In genomic region chr18:50844960-50845359, GRCh38 we compare ENCODE assay signal across 29 cellular contexts. TPM values are rescaled to one million over a fixed set of nuclear protein-coding genes. Genes with fewer than 3 reads are reported as not detected.
"Had no signal": no experiment of that assay in that cellular context is flagged by ENCODE, and none has a peak within 500 bp of the region (broad histone marks: within the 10 kb centered on the region; RNA-seq: fewer than 3 reads in every experiment).

No MANE protein-coding gene starts in this region.

- H3K4me3 Mint-ChIP-seq: activated CD4-positive, alpha-beta memory T cell treated with anti-CD3 and anti-CD28 coated beads for 36 hours; activated CD4-positive, alpha-beta T cell treated with anti-CD3 and anti-CD28 coated beads, Interleukin-2, amount 10 ng/mL, durations not matched to agents 7 days and 5 days; activated naive CD8-positive, alpha-beta T cell treated with anti-CD3 and anti-CD28 coated beads, Interleukin-2, amount 50 U/mL, for 24 hours; activated T-cell treated with anti-CD3 and anti-CD28 coated beads, Interleukin-2, amount 50 U/mL, for 4 hours; brain; IgD-negative memory B cell; T-cell had no signal

- H3K27ac Mint-ChIP-seq: activated CD4-positive, alpha-beta memory T cell treated with anti-CD3 and anti-CD28 coated beads for 36 hours; activated CD4-positive, alpha-beta T cell treated with anti-CD3 and anti-CD28 coated beads, Interleukin-2, amount 10 ng/mL, durations not matched to agents 7 days and 5 days; activated naive CD4-positive, alpha-beta T cell treated with anti-CD3 and anti-CD28 coated beads, Interleukin-2, amount 50 U/mL, for 72 hours; activated naive CD8-positive, alpha-beta T cell treated with anti-CD3 and anti-CD28 coated beads, Interleukin-2, amount 50 U/mL, for 24 hours; brain; IgD-negative memory B cell; T-cell had no signal

- H3K9me3 ChIP-seq: ascending aorta had no signal

- DNase-seq: activated CD4-positive, alpha-beta memory T cell treated with anti-CD3 and anti-CD28 coated beads for 36 hours; activated CD4-positive, alpha-beta T cell treated with anti-CD3 and anti-CD28 coated beads, Interleukin-2, amount 10 ng/mL, durations not matched to agents 7 days and 5 days; activated CD4-positive, CD25-positive, alpha-beta regulatory T cell; activated CD8-positive, alpha-beta memory T cell treated with anti-CD3 and anti-CD28 coated beads for 24 hours; activated effector memory CD4-positive, alpha-beta T cell treated with anti-CD3 and anti-CD28 coated beads, Interleukin-2, amount 50 U/mL, for 16 hours; activated naive CD4-positive, alpha-beta T cell treated with Interleukin-2 at 50 U/mL for 16 hours; activated naive CD8-positive, alpha-beta T cell treated with anti-CD3 and anti-CD28 coated beads, Interleukin-2, amount 50 U/mL, for 24 hours; activated T-cell treated with anti-CD3 and anti-CD28 coated beads, Interleukin-2, amount 50 U/mL, for 4 hours; amniotic stem cell; KG1; NCI-H1048; NCI-H1417; NCI-H2029; NCI-H2107; NCI-H2171 treated with DMSO at 0.1 percent for 48 hours; NCI-H345; NCI-H510A treated with DMSO at 0.1 percent for 48 hours; NCI-H69; NK-92 treated with Interleukin-12 subunit alpha and Interleukin-12 subunit beta, amount 100 ng/mL, for 24 hours; SIG-M5; T-cell; T-helper 2 cell; T1000 had no signal

- H3K27me3 ChIP-seq: ascending aorta had no signal

- H3K4me1 ChIP-seq: ascending aorta had no signal

- H3K36me3 ChIP-seq: ascending aorta had no signal

- H3K4me3 ChIP-seq: ascending aorta had no signal

- H3K27me3 Mint-ChIP-seq: activated CD4-positive, alpha-beta memory T cell treated with anti-CD3 and anti-CD28 coated beads for 36 hours; activated CD4-positive, alpha-beta T cell treated with anti-CD3 and anti-CD28 coated beads, Interleukin-2, amount 10 ng/mL, durations not matched to agents 7 days and 5 days; activated naive CD8-positive, alpha-beta T cell treated with anti-CD3 and anti-CD28 coated beads, Interleukin-2, amount 50 U/mL, for 24 hours; brain had no signal

- H3K9me3 Mint-ChIP-seq: activated CD4-positive, alpha-beta memory T cell treated with anti-CD3 and anti-CD28 coated beads for 36 hours; activated CD4-positive, alpha-beta T cell treated with anti-CD3 and anti-CD28 coated beads, Interleukin-2, amount 10 ng/mL, durations not matched to agents 7 days and 5 days; activated naive CD4-positive, alpha-beta T cell treated with anti-CD3 and anti-CD28 coated beads, Interleukin-2, amount 50 U/mL, for 72 hours; activated naive CD8-positive, alpha-beta T cell treated with anti-CD3 and anti-CD28 coated beads, Interleukin-2, amount 50 U/mL, for 24 hours; activated T-cell treated with anti-CD3 and anti-CD28 coated beads, Interleukin-2, amount 50 U/mL, for 4 hours; brain; IgD-negative memory B cell; T-cell had no signal

- H3K4me1 Mint-ChIP-seq: activated CD4-positive, alpha-beta T cell treated with anti-CD3 and anti-CD28 coated beads, Interleukin-2, amount 10 ng/mL, durations not matched to agents 7 days and 5 days; activated naive CD8-positive, alpha-beta T cell treated with anti-CD3 and anti-CD28 coated beads, Interleukin-2, amount 50 U/mL, for 24 hours; brain; T-cell had no signal

- H3K27ac ChIP-seq: ascending aorta had no signal

- ATAC-seq: activated naive CD4-positive, alpha-beta T cell treated with anti-CD3 and anti-CD28 coated beads, Interleukin-2, amount 50 U/mL, for 72 hours; activated naive CD8-positive, alpha-beta T cell treated with anti-CD3 and anti-CD28 coated beads, Interleukin-2, amount 50 U/mL, for 24 hours; activated T-cell treated with anti-CD3 and anti-CD28 coated beads, Interleukin-2, amount 50 U/mL, for 4 hours; T-cell had no signal

- H3K36me3 Mint-ChIP-seq: activated CD4-positive, alpha-beta memory T cell treated with anti-CD3 and anti-CD28 coated beads for 36 hours; activated naive CD4-positive, alpha-beta T cell treated with anti-CD3 and anti-CD28 coated beads, Interleukin-2, amount 50 U/mL, for 72 hours; brain; T-cell had no signal

RNA-seq across cellular contexts. Expression of gene MRO, which starts 25.1 kb away (rescaled TPM):
- total RNA-seq: activated CD4-positive, alpha-beta memory T cell treated with anti-CD3 and anti-CD28 coated beads for 36 hours; activated CD4-positive, alpha-beta T cell treated with anti-CD3 and anti-CD28 coated beads, Interleukin-2, amount 10 ng/mL, durations not matched to agents 7 days and 5 days; activated naive CD4-positive, alpha-beta T cell treated with anti-CD3 and anti-CD28 coated beads, Interleukin-2, amount 50 U/mL, for 72 hours; activated T-cell treated with anti-CD3 and anti-CD28 coated beads, Interleukin-2, amount 50 U/mL, for 4 hours; LHCN-M2; M059J; T-cell had no signal
- polyA plus RNA-seq: IgD-negative memory B cell had no signal
